In genomic region chr2:169824373-169825333, GRCh38 we compare ENCODE assay signal across 8 cellular contexts. TPM values are rescaled to one million over a fixed set of nuclear protein-coding genes. Genes with fewer than 3 reads are reported as not detected.
A peak's percentile ranks its signal among the peaks of the same experiment; 100 is the strongest.
DNase-seq lines count a peak whose midpoint lies in the region; ATAC-seq and TF ChIP-seq lines count a peak whose summit lies in the region.

TSS of gene METTL5 (minus strand) at chr2:169824905. CDS start at chr2:169824597, 308 bp downstream.

- no peaks in the 10 kb centered on the region for H3K27me3 Mint-ChIP-seq in chondrocyte (ENCODE audit: low read depth)

- DNase-seq in AG20443 (ENCODE audit: low spot score) (peak; percentile 92), NCI-H446 treated with DMSO at 0.1 percent for 48 hours (lab: John Stamatoyannopoulos, UW) (peak; percentile 50), chondrocyte (ENCODE audit: low spot score) (no peak), kidney epithelial cell (ENCODE audit: low read depth) (peak; percentile 10)
- peak; percentile 63 to 64 for DNase-seq in activated CD4-positive, alpha-beta T cell treated with anti-CD3 and anti-CD28 coated beads for 24 hours (ENCODE audit: low read depth in 2 of 2)
- peak; percentile 49 to 74 for DNase-seq in stimulated activated CD4-positive, alpha-beta T cell treated with anti-CD3 and anti-CD28 coated beads, Interleukin-15, amount 100 ng/mL, for 48 hours (ENCODE audit: low read depth in 2 of 2)

- ATAC-seq in GM19023 (IDR thresholded peaks at IDR 0.05; ENCODE audit: unreplicated experiment) (peak; percentile 60), HG03196 (IDR thresholded peaks at IDR 0.05; ENCODE audit: unreplicated experiment) (peak; percentile 57)

- H3K36me3 Mint-ChIP-seq in chondrocyte (ENCODE audit: low read depth): peaks cover 2% of the 10 kb centered on the region

- peaks cover 63% of the 10 kb centered on the region for H3K4me1 Mint-ChIP-seq in chondrocyte (ENCODE audit: low read depth)

- H3K4me3 ChIP-seq in kidney epithelial cell (ENCODE audit: low read depth, low read length): peak within 1 kb of the TSS; percentile 58

- TF ChIP-seq CTCF in chondrocyte (IDR thresholded peaks at IDR 0.05) (peak; percentile 100), kidney epithelial cell (IDR thresholded peaks at IDR 0.05; ENCODE audit: insufficient read depth, low read length, poor library complexity, severe bottlenecking) (peak; percentile 79)

- H3K9me3 Mint-ChIP-seq in chondrocyte (ENCODE audit: low read depth): no peaks in the 10 kb centered on the region

- no peaks in the 10 kb centered on the region for H3K27me3 ChIP-seq in kidney epithelial cell (ENCODE audit: control insufficient read depth, insufficient read depth, low read length)

- H3K36me3 ChIP-seq in kidney epithelial cell (ENCODE audit: control insufficient read depth, insufficient read depth, low read length): no peaks in the 10 kb centered on the region

- H3K4me3 Mint-ChIP-seq in chondrocyte (ENCODE audit: unreplicated experiment): peak within 1 kb of the TSS; percentile 71

- peak within 1 kb of the TSS; percentile 80 for H3K27ac Mint-ChIP-seq in chondrocyte (ENCODE audit: unreplicated experiment)

RNA-seq across cellular contexts. Expression of gene METTL5, which starts in this region (rescaled TPM):
- total RNA-seq in chondrocyte: 43.5 to 47.6 TPM (median 45.2 TPM) in 3 replicates
- total RNA-seq in kidney epithelial cell: 46.1 and 54.1 TPM in 2 replicates
